29 cellular contexts compared by ENCODE assay signal in the genomic region with DNA sequence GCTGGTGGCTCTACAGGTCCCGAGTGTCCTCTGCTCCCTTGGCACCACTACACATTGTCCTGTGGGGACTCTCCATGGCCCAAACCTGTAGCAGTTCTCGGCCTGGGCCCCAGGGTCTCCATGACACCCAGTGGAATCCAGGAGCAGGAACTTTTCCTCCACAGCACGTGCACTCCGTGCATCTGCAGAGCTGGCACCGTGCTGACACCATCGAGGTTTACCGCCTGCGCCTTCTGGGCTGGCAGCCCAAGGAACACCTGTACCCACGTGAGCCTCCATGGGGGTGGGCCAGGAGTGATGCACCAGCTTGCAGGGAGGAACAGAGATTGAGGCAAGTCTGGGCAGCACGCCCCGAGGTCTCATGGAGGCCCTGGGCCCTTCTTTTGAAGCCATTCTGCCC. TPM values are rescaled to one million over a fixed set of nuclear protein-coding genes. Genes with fewer than 3 reads are reported as not detected.
"Had no signal": no experiment of that assay in that cellular context is flagged by ENCODE, and none has a peak within 500 bp of the region (broad histone marks: within the 10 kb centered on the region; RNA-seq: fewer than 3 reads in every experiment).

No MANE protein-coding gene starts in this region.

- H3K27me3 ChIP-seq: MG63 had no signal

- H3K36me3 Mint-ChIP-seq: activated CD8-positive, alpha-beta memory T cell treated with anti-CD3 and anti-CD28 coated beads, Interleukin-2, amount 10 ng/mL, durations not matched to agents 7 days and 5 days; activated naive CD8-positive, alpha-beta T cell treated with anti-CD3 and anti-CD28 coated beads for 36 hours had no signal

- H3K4me2 ChIP-seq: KMS-11 had no signal

- H3K27ac ChIP-seq: KMS-11 had no signal

- ATAC-seq: activated CD8-positive, alpha-beta memory T cell treated with anti-CD3 and anti-CD28 coated beads, Interleukin-2, amount 10 ng/mL, durations not matched to agents 7 days and 5 days; activated CD8-positive, alpha-beta T cell treated with anti-CD3 and anti-CD28 coated beads, Interleukin-2, amount 10 ng/mL, durations not matched to agents 7 days and 5 days; activated T-cell treated with anti-CD3 and anti-CD28 coated beads, Interleukin-2, amount 50 U/mL, for 4 hours; T-cell had no signal

- H3K9ac ChIP-seq: KMS-11 had no signal

- H3K4me1 Mint-ChIP-seq: activated CD8-positive, alpha-beta memory T cell treated with anti-CD3 and anti-CD28 coated beads, Interleukin-2, amount 10 ng/mL, durations not matched to agents 7 days and 5 days; activated naive CD4-positive, alpha-beta T cell treated with anti-CD3 and anti-CD28 coated beads, Interleukin-2, amount 10 ng/mL, durations not matched to agents 7 days and 5 days; activated naive CD8-positive, alpha-beta T cell treated with anti-CD3 and anti-CD28 coated beads for 36 hours; T-cell had no signal

- H3K4me3 Mint-ChIP-seq: activated CD8-positive, alpha-beta memory T cell treated with anti-CD3 and anti-CD28 coated beads, Interleukin-2, amount 10 ng/mL, durations not matched to agents 7 days and 5 days; activated CD8-positive, alpha-beta T cell treated with anti-CD3 and anti-CD28 coated beads, Interleukin-2, amount 10 ng/mL, durations not matched to agents 7 days and 5 days; activated naive CD4-positive, alpha-beta T cell treated with anti-CD3 and anti-CD28 coated beads, Interleukin-2, amount 10 ng/mL, durations not matched to agents 7 days and 5 days; activated naive CD8-positive, alpha-beta T cell treated with anti-CD3 and anti-CD28 coated beads for 36 hours; activated T-cell treated with anti-CD3 and anti-CD28 coated beads, Interleukin-2, amount 50 U/mL, for 4 hours; T-cell had no signal

- H3K27ac Mint-ChIP-seq: activated CD8-positive, alpha-beta memory T cell treated with anti-CD3 and anti-CD28 coated beads, Interleukin-2, amount 10 ng/mL, durations not matched to agents 7 days and 5 days; activated CD8-positive, alpha-beta T cell treated with anti-CD3 and anti-CD28 coated beads, Interleukin-2, amount 10 ng/mL, durations not matched to agents 7 days and 5 days; activated naive CD4-positive, alpha-beta T cell treated with anti-CD3 and anti-CD28 coated beads, Interleukin-2, amount 10 ng/mL, durations not matched to agents 7 days and 5 days; activated naive CD8-positive, alpha-beta T cell treated with anti-CD3 and anti-CD28 coated beads for 36 hours; T-cell had no signal

- H3K4me3 ChIP-seq: MG63 had no signal

- DNase-seq: activated CD4-positive, alpha-beta T cell treated with anti-CD3 and anti-CD28 coated beads, Interleukin-2, amount 50 U/mL, for 1 hour; activated CD4-positive, CD25-positive, alpha-beta regulatory T cell; activated CD8-positive, alpha-beta memory T cell treated with anti-CD3 and anti-CD28 coated beads, Interleukin-2, amount 10 ng/mL, durations not matched to agents 7 days and 5 days; activated CD8-positive, alpha-beta T cell treated with anti-CD3 and anti-CD28 coated beads, Interleukin-2, amount 10 ng/mL, durations not matched to agents 7 days and 5 days; activated gamma-delta T cell treated with Interleukin-2 at 50 U/mL for 16 hours; activated naive CD4-positive, alpha-beta T cell treated with anti-CD3 and anti-CD28 coated beads, Interleukin-2, amount 10 ng/mL, durations not matched to agents 7 days and 5 days; activated naive CD8-positive, alpha-beta T cell treated with anti-CD3 and anti-CD28 coated beads for 36 hours; activated T-cell treated with anti-CD3 and anti-CD28 coated beads, Interleukin-2, amount 50 U/mL, for 4 hours; anterior cingulate cortex; central memory CD4-positive, alpha-beta T cell; MG63; MV-4-11; NCI-H1092 treated with DMSO at 0.1 percent for 48 hours; NCI-H1417 treated with DMSO at 0.1 percent for 48 hours; NCI-H1694; NCI-H2029; NCI-H2107; NCI-H2171 treated with DMSO at 0.1 percent for 48 hours; NCI-H226; NCI-H526 treated with DMSO at 0.1 percent for 48 hours; NCI-H82; SIG-M5; T-cell; T-helper 2 cell; T1000 had no signal

- H3K36me3 ChIP-seq: MG63 had no signal

- H3K9me3 Mint-ChIP-seq: activated naive CD8-positive, alpha-beta T cell treated with anti-CD3 and anti-CD28 coated beads for 36 hours had no signal

RNA-seq across cellular contexts. Expression of a gene that starts 25.2 kb away (rescaled TPM):
- total RNA-seq: NCI-H460 had no signal

RNA-seq across cellular contexts. Expression of a gene that starts 25.3 kb away (rescaled TPM):
- total RNA-seq: NCI-H460 had no signal

RNA-seq across cellular contexts. Expression of a gene that starts 56.6 kb away (rescaled TPM):
- total RNA-seq: NCI-H460, OCI-LY7, RPMI7951 had no signal
